ENCODE assay signal across 8 cellular contexts in genomic region chr10:12707461-12708185, GRCh38.
DNase-seq lines count a peak whose midpoint lies in the region; ATAC-seq and TF ChIP-seq lines count a peak whose summit lies in the region.

No MANE protein-coding gene starts in this region.

- peaks cover 8 to 58% (median 33%) of the 10 kb centered on the region in 6 donors for H3K4me1 ChIP-seq in spleen

- H3K36me3 Mint-ChIP-seq in activated CD8-positive, alpha-beta memory T cell treated with anti-CD3 and anti-CD28 coated beads, Interleukin-2, amount 10 ng/mL, durations not matched to agents 7 days and 5 days, result peaks cover 3% of the 10 kb centered on the region

- H3K27me3 ChIP-seq in spleen (replicated peaks in 1 of 7), result no peaks in the 10 kb centered on the region

- no peaks in the 10 kb centered on the region for H3K27me3 Mint-ChIP-seq in activated CD8-positive, alpha-beta memory T cell treated with anti-CD3 and anti-CD28 coated beads, Interleukin-2, amount 10 ng/mL, durations not matched to agents 7 days and 5 days

- no peaks in the 10 kb centered on the region for H3K36me3 ChIP-seq in spleen

- H3K27ac ChIP-seq in angular gyrus (ENCODE audit: low read depth, low read length) (peak overlapping the region; percentile 74), spleen (peak overlapping the region in 7 of 8 donors; percentile 56 to 72 (median 64))

- intact Hi-C loops in spleen (cut with DNase I; ENCODE audit: low total_unique reads), result no loop called here

- no peak overlapping the region for H3K27ac Mint-ChIP-seq in activated CD8-positive, alpha-beta memory T cell treated with anti-CD3 and anti-CD28 coated beads, Interleukin-2, amount 10 ng/mL, durations not matched to agents 7 days and 5 days

- no peak overlapping the region for H3K4me3 Mint-ChIP-seq in activated CD8-positive, alpha-beta memory T cell treated with anti-CD3 and anti-CD28 coated beads, Interleukin-2, amount 10 ng/mL, durations not matched to agents 7 days and 5 days

- no peaks in the 10 kb centered on the region for H3K9me3 Mint-ChIP-seq in activated CD8-positive, alpha-beta memory T cell treated with anti-CD3 and anti-CD28 coated beads, Interleukin-2, amount 10 ng/mL, durations not matched to agents 7 days and 5 days (ENCODE audit: low read depth)

- H3K4me3 ChIP-seq in spleen, result no peak overlapping the region

- TF ChIP-seq POLR2A in spleen (IDR thresholded peaks at IDR 0.05), result no peak

- H3K9me3 ChIP-seq in spleen, result no peaks in the 10 kb centered on the region

- TF ChIP-seq CTCF in spleen (IDR thresholded peaks at IDR 0.05 in 8 of 11, conservative IDR thresholded peaks at IDR 0.05 in 3 of 11), result peak in 8 of 11 experiments; percentile 22 to 49 (median 38)

- CTCF ChIA-PET in activated CD8-positive, alpha-beta memory T cell treated with anti-CD3 and anti-CD28 coated beads, Interleukin-2, amount 10 ng/mL, durations not matched to agents 7 days and 5 days (lab: Charles Lee), result interaction anchor here (0.6 to 3.5 kb wide), 4 partner anchors 11 to 1197 kb away, joined by 3 to 17 read pairs (median 4); no protein-coding TSS in a partner anchor

- ATAC-seq in activated CD8-positive, alpha-beta memory T cell treated with anti-CD3 and anti-CD28 coated beads, Interleukin-2, amount 10 ng/mL, durations not matched to agents 7 days and 5 days, result no peak
- ATAC-seq in GM19328 (IDR thresholded peaks at IDR 0.05; ENCODE audit: unreplicated experiment), result no peak

- peak; percentile 64 for DNase-seq in activated CD8-positive, alpha-beta memory T cell treated with anti-CD3 and anti-CD28 coated beads, Interleukin-2, amount 50 U/mL, for 48 hours
- DNase-seq in activated CD8-positive, alpha-beta memory T cell treated with anti-CD3 and anti-CD28 coated beads, Interleukin-2, amount 10 ng/mL, durations not matched to agents 7 days and 5 days, result no peak
- DNase-seq in NCI-H2171 treated with DMSO at 0.1 percent for 48 hours (lab: John Stamatoyannopoulos, UW) (peak; percentile 44), iPS DF 19.7 (ENCODE audit: low read depth, low spot score) (peak; percentile 20), spleen (no peak), NCI-H187 treated with DMSO at 0.1 percent for 48 hours (lab: John Stamatoyannopoulos, UW) (no peak)

- 53 to 63% (median 56%) methylated on average over 10 of the region's 10 CpGs for WGBS in spleen, 5 donors

- peaks cover 55% of the 10 kb centered on the region for H3K4me1 Mint-ChIP-seq in activated CD8-positive, alpha-beta memory T cell treated with anti-CD3 and anti-CD28 coated beads, Interleukin-2, amount 10 ng/mL, durations not matched to agents 7 days and 5 days

Comparison
In these comparisons a context has a peak if more than half of its experiments do, and no peak if none do; other contexts are left out.
1. DNase-seq: peak in activated CD8-positive, alpha-beta memory T cell treated with anti-CD3 and anti-CD28 coated beads, Interleukin-2, amount 50 U/mL, for 48 hours (single experiment), NCI-H2171 treated with DMSO at 0.1 percent for 48 hours (single experiment) and iPS DF 19.7 (single experiment); none in activated CD8-positive, alpha-beta memory T cell treated with anti-CD3 and anti-CD28 coated beads, Interleukin-2, amount 10 ng/mL, durations not matched to agents 7 days and 5 days (single experiment), spleen (single experiment) and NCI-H187 treated with DMSO at 0.1 percent for 48 hours (single experiment).